Comparison of ENCODE assay signal across 37 cellular contexts in genomic region chr1:167012570-167012969, GRCh38. TPM values are rescaled to one million over a fixed set of nuclear protein-coding genes. Genes with fewer than 3 reads are reported as not detected.
"Had no signal": no experiment of that assay in that cellular context is flagged by ENCODE, and none has a peak within 500 bp of the region (broad histone marks: within the 10 kb centered on the region; RNA-seq: fewer than 3 reads in every experiment).

No MANE protein-coding gene starts in this region.

- H3K27ac ChIP-seq: adrenal gland, ascending aorta, body of pancreas, brain microvascular endothelial cell, breast epithelium, cardiac muscle cell had no signal

- ATAC-seq: activated naive CD4-positive, alpha-beta T cell treated with anti-CD3 and anti-CD28 coated beads, Interleukin-2, amount 50 U/mL, for 72 hours; activated naive CD8-positive, alpha-beta T cell treated with anti-CD3 and anti-CD28 coated beads, Interleukin-2, amount 50 U/mL, for 24 hours; activated T-cell treated with anti-CD3 and anti-CD28 coated beads, Interleukin-2, amount 50 U/mL, for 4 hours; activated T-cell treated with anti-CD3 and anti-CD28 coated beads, Interleukin-2, amount 50 U/mL, for 72 hours; activated T-helper 17 cell treated with anti-CD3 and anti-CD28 coated beads, Interleukin-2, amount 50 U/mL, for 72 hours; body of pancreas had no signal

- H3K9me3 ChIP-seq: adrenal gland, ascending aorta, body of pancreas, breast epithelium had no signal

- H3K4me3 ChIP-seq: adrenal gland, ascending aorta, body of pancreas, breast epithelium, cardiac muscle cell had no signal

- H3K27me3 ChIP-seq: ascending aorta, body of pancreas, brain microvascular endothelial cell, breast epithelium, cardiac muscle cell had no signal

- DNase-seq: activated effector memory CD4-positive, alpha-beta T cell treated with anti-CD3 and anti-CD28 coated beads, Interleukin-2, amount 50 U/mL, for 16 hours; activated effector memory CD4-positive, alpha-beta T cell treated with Interleukin-2 at 50 U/mL for 16 hours; activated gamma-delta T cell; activated gamma-delta T cell treated with Interleukin-2 at 50 U/mL for 16 hours; activated naive CD4-positive, alpha-beta T cell; activated naive CD4-positive, alpha-beta T cell treated with anti-CD3 and anti-CD28 coated beads for 36 hours; activated naive CD4-positive, alpha-beta T cell treated with anti-CD3 and anti-CD28 coated beads, Interleukin-2, amount 10 ng/mL, durations not matched to agents 7 days and 5 days; activated naive CD4-positive, alpha-beta T cell treated with anti-CD3 and anti-CD28 coated beads, Interleukin-2, amount 50 U/mL, for 16 hours; activated naive CD4-positive, alpha-beta T cell treated with Interleukin-2 at 50 U/mL for 16 hours; activated naive CD8-positive, alpha-beta T cell treated with anti-CD3 and anti-CD28 coated beads for 36 hours; activated naive CD8-positive, alpha-beta T cell treated with anti-CD3 and anti-CD28 coated beads, Interleukin-2, amount 10 ng/mL, durations not matched to agents 7 days and 5 days; activated naive CD8-positive, alpha-beta T cell treated with anti-CD3 and anti-CD28 coated beads, Interleukin-2, amount 50 U/mL, for 24 hours; activated T-cell treated with anti-CD3 and anti-CD28 coated beads, Interleukin-2, amount 50 U/mL, for 1 hour; activated T-cell treated with anti-CD3 and anti-CD28 coated beads, Interleukin-2, amount 50 U/mL, for 24 hours; activated T-cell treated with anti-CD3 and anti-CD28 coated beads, Interleukin-2, amount 50 U/mL, for 4 hours; activated T-cell treated with anti-CD3 and anti-CD28 coated beads, Interleukin-2, amount 50 U/mL, for 48 hours; activated T-cell treated with anti-CD3 and anti-CD28 coated beads, Interleukin-2, amount 50 U/mL, for 72 hours; adrenal gland; amniotic stem cell; amygdala; anterior cingulate cortex; aorta; body of pancreas; brain microvascular endothelial cell; caudate nucleus; central memory CD4-positive, alpha-beta T cell; cerebellar nuclear complex had no signal

- FAIRE-seq: astrocyte had no signal

- H3K36me3 ChIP-seq: adrenal gland, ascending aorta, brain microvascular endothelial cell, breast epithelium, cardiac muscle cell had no signal

- H3K4me1 ChIP-seq: adrenal gland, ascending aorta, body of pancreas, breast epithelium had no signal

RNA-seq across cellular contexts. Expression of gene MAEL, which starts 23.5 kb away (rescaled TPM):
- total RNA-seq: activated naive CD4-positive, alpha-beta T cell treated with anti-CD3 and anti-CD28 coated beads, Interleukin-2, amount 50 U/mL, for 72 hours; activated naive CD8-positive, alpha-beta T cell treated with anti-CD3 and anti-CD28 coated beads, Interleukin-2, amount 10 ng/mL, durations not matched to agents 7 days and 5 days; activated T-helper 1 cell treated with anti-CD3 and anti-CD28 coated beads, Interleukin-12 subunit alpha, Interleukin-12 subunit beta, Interleukin-2, Interleukin-4 antibody, amounts not matched to agents 30 ng/mL and 10 ng/mL and 1 ng/mL, durations not matched to agents 14 hours and 24 hours and 36 hours; activated T-helper 17 cell treated with anti-CD3 and anti-CD28 coated beads, Interleukin-2, amount 50 U/mL, for 72 hours; activated T-helper 2 cell treated with anti-CD3 and anti-CD28 coated beads, Interferon-gamma antibody, Interleukin-2, Interleukin-4, amounts not matched to agents 10 μg/mL and 5 μg/mL and 100 μg/mL, durations not matched to agents 14 hours and 24 hours and 36 hours; adrenal gland; aorta; ascending aorta; body of pancreas; bronchial epithelial cell; chondrocyte had no signal

RNA-seq across cellular contexts. Expression of gene ILDR2, which starts 37.2 kb away (rescaled TPM):
- total RNA-seq: ascending aorta, bronchial epithelial cell had no signal
